31 cellular contexts compared by ENCODE assay signal in the genomic region with DNA sequence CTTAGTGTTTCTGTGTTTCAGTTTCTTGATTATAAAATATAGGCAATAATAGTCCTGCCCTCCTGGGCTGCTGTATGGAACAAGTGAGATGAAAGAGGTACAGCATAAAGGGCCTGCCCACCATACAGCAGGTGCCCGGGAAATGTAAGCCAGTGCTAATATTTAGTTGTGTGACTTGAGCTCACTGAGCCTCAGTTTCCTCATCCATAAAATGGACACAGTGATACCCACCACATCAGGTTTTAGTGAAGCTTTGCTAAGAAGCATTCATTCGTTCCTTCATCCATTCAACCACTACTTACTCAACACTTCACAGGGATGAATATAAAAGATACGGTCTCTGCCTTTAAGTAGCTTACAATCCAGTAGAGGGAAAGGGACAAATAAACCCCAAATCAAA. TPM values are rescaled to one million over a fixed set of nuclear protein-coding genes. Genes with fewer than 3 reads are reported as not detected.
"Had no signal": no experiment of that assay in that cellular context is flagged by ENCODE, and none has a peak within 500 bp of the region (broad histone marks: within the 10 kb centered on the region; RNA-seq: fewer than 3 reads in every experiment).

No MANE protein-coding gene starts in this region.

- H3K4me3 ChIP-seq: ovary, psoas muscle, skin epidermis, smooth muscle cell, stomach, thoracic aorta, thyroid gland, tibial nerve, upper lobe of left lung, vagina had no signal

- H3K79me2 ChIP-seq: parathyroid adenoma had no signal

- H3K4me1 Mint-ChIP-seq: stimulated activated effector memory CD8-positive, alpha-beta T cell treated with anti-CD3 and anti-CD28 coated beads, Interleukin-12 subunit alpha, Interleukin-12 subunit beta, amount 100 ng/mL, for 72 hours had no signal

- ATAC-seq: naive thymus-derived CD8-positive, alpha-beta T cell; natural killer cell treated with Interleukin-12 subunit alpha and Interleukin-12 subunit beta and Interleukin-15 and Interleukin-18, amount 100 ng/mL, for 72 hours; psoas muscle; sciatic nerve; stimulated activated effector memory CD8-positive, alpha-beta T cell treated with anti-CD3 and anti-CD28 coated beads, Interleukin-12 subunit alpha, Interleukin-12 subunit beta, amount 100 ng/mL, for 72 hours; stimulated activated naive B cell treated with anti-CD40 and anti-IgM and Interleukin-4, amounts not matched to agents 10 μg/mL and 1 μg/mL and 100 μg/mL, for 72 hours had no signal

- H3K4me2 ChIP-seq: smooth muscle cell had no signal

- H3K27ac Mint-ChIP-seq: natural killer cell treated with Interleukin-12 subunit alpha and Interleukin-12 subunit beta and Interleukin-15 and Interleukin-18, amount 100 ng/mL, for 72 hours; nephron progenitor cell; progenitor cell of endocrine pancreas; stimulated activated effector memory CD8-positive, alpha-beta T cell treated with anti-CD3 and anti-CD28 coated beads, Interleukin-12 subunit alpha, Interleukin-12 subunit beta, amount 100 ng/mL, for 72 hours; stimulated activated naive B cell treated with anti-CD40 and anti-IgM and Interleukin-4, amounts not matched to agents 10 μg/mL and 1 μg/mL and 100 μg/mL, for 72 hours; stimulated activated naive CD8-positive, alpha-beta T cell treated with anti-CD3 and anti-CD28 coated beads, Interleukin-15, Interleukin-2, amounts not matched to agents 100 ng/mL and 50 ng/mL, for 24 hours had no signal

- H3K27me3 Mint-ChIP-seq: naive thymus-derived CD8-positive, alpha-beta T cell; progenitor cell of endocrine pancreas; stimulated activated naive B cell treated with anti-CD40 and anti-IgM and Interleukin-4, amounts not matched to agents 10 μg/mL and 1 μg/mL and 100 μg/mL, for 72 hours; stimulated activated naive CD8-positive, alpha-beta T cell treated with anti-CD3 and anti-CD28 coated beads, Interleukin-15, Interleukin-2, amounts not matched to agents 100 ng/mL and 50 ng/mL, for 24 hours had no signal

- H3K27me3 ChIP-seq: neutrophil, ovary, thyroid gland, tibial nerve, upper lobe of left lung, vagina had no signal

- DNase-seq: naive B cell; naive thymus-derived CD8-positive, alpha-beta T cell; nephron progenitor cell; nucleus accumbens; right cardiac atrium; stimulated activated CD4-positive, alpha-beta T cell treated with anti-CD3 and anti-CD28 coated beads, Interleukin-15, amount 100 ng/mL, for 24 hours; stimulated activated CD4-positive, alpha-beta T cell treated with anti-CD3 and anti-CD28 coated beads, Interleukin-2, amount 100 ng/mL, for 24 hours; stimulated activated CD4-positive, alpha-beta T cell treated with anti-CD3 and anti-CD28 coated beads, Interleukin-2, amount 100 ng/mL, for 48 hours; stimulated activated CD4-positive, alpha-beta T cell treated with anti-CD3 and anti-CD28 coated beads, Interleukin-4, amount 100 ng/mL, for 24 hours; stimulated activated naive B cell treated with anti-CD40 and anti-IgM and Interleukin-4, amounts not matched to agents 10 μg/mL and 1 μg/mL and 100 μg/mL, for 72 hours; stimulated activated naive CD4-positive, alpha-beta T cell treated with Interleukin-2 at 50 U/mL for 16 hours; stomach; thyroid gland; trophoblast cell; upper lobe of left lung had no signal

- H3K36me3 Mint-ChIP-seq: naive B cell; naive thymus-derived CD8-positive, alpha-beta T cell; natural killer cell treated with Interleukin-12 subunit alpha and Interleukin-12 subunit beta and Interleukin-15 and Interleukin-18, amount 100 ng/mL, for 72 hours; stimulated activated effector memory CD8-positive, alpha-beta T cell treated with anti-CD3 and anti-CD28 coated beads, Interleukin-12 subunit alpha, Interleukin-12 subunit beta, amount 100 ng/mL, for 72 hours; stimulated activated naive B cell treated with anti-CD40 and anti-IgM and Interleukin-4, amounts not matched to agents 10 μg/mL and 1 μg/mL and 100 μg/mL, for 72 hours had no signal

- H3K36me3 ChIP-seq: neutrophil, ovary, stomach, thoracic aorta, thyroid gland, upper lobe of left lung, vagina had no signal

- H3K9me3 ChIP-seq: neutrophil, ovary, psoas muscle, stomach, thoracic aorta, thyroid gland, tibial nerve, upper lobe of left lung, vagina had no signal

- H3K27ac ChIP-seq: neutrophil, ovary, parathyroid adenoma, psoas muscle, skin epidermis, stomach, thoracic aorta, thyroid gland, upper lobe of left lung, vagina had no signal

- H3K9ac ChIP-seq: parathyroid adenoma had no signal

- H2AFZ ChIP-seq: parathyroid adenoma had no signal

- FAIRE-seq: urothelium cell line had no signal

- H3K4me1 ChIP-seq: parathyroid adenoma, psoas muscle had no signal

- H3K4me3 Mint-ChIP-seq: naive B cell; naive thymus-derived CD8-positive, alpha-beta T cell; natural killer cell treated with Interleukin-12 subunit alpha and Interleukin-12 subunit beta and Interleukin-15 and Interleukin-18, amount 100 ng/mL, for 72 hours; nephron progenitor cell; neural crest cell; stimulated activated effector memory CD8-positive, alpha-beta T cell treated with anti-CD3 and anti-CD28 coated beads, Interleukin-12 subunit alpha, Interleukin-12 subunit beta, amount 100 ng/mL, for 72 hours; stimulated activated naive B cell treated with anti-CD40 and anti-IgM and Interleukin-4, amounts not matched to agents 10 μg/mL and 1 μg/mL and 100 μg/mL, for 72 hours; stimulated activated naive CD8-positive, alpha-beta T cell treated with anti-CD3 and anti-CD28 coated beads, Interleukin-15, Interleukin-2, amounts not matched to agents 100 ng/mL and 50 ng/mL, for 24 hours had no signal

- H3K9me3 Mint-ChIP-seq: naive B cell; naive thymus-derived CD8-positive, alpha-beta T cell; natural killer cell treated with Interleukin-12 subunit alpha and Interleukin-12 subunit beta and Interleukin-15 and Interleukin-18, amount 100 ng/mL, for 72 hours; nephron progenitor cell; neural crest cell; stimulated activated effector memory CD8-positive, alpha-beta T cell treated with anti-CD3 and anti-CD28 coated beads, Interleukin-12 subunit alpha, Interleukin-12 subunit beta, amount 100 ng/mL, for 72 hours; stimulated activated naive B cell treated with anti-CD40 and anti-IgM and Interleukin-4, amounts not matched to agents 10 μg/mL and 1 μg/mL and 100 μg/mL, for 72 hours; stimulated activated naive CD8-positive, alpha-beta T cell treated with anti-CD3 and anti-CD28 coated beads, Interleukin-15, Interleukin-2, amounts not matched to agents 100 ng/mL and 50 ng/mL, for 24 hours had no signal

RNA-seq across cellular contexts. Expression of a gene that starts 19.9 kb away (rescaled TPM):
- total RNA-seq: naive thymus-derived CD8-positive, alpha-beta T cell; natural killer cell treated with Interleukin-12 subunit alpha and Interleukin-12 subunit beta and Interleukin-15 and Interleukin-18, amount 100 ng/mL, for 72 hours; progenitor cell of endocrine pancreas; smooth muscle cell; upper lobe of left lung had no signal
- polyA plus RNA-seq: naive thymus-derived CD8-positive, alpha-beta T cell; smooth muscle cell had no signal
